25 cellular contexts compared by ENCODE assay signal in the genomic region with DNA sequence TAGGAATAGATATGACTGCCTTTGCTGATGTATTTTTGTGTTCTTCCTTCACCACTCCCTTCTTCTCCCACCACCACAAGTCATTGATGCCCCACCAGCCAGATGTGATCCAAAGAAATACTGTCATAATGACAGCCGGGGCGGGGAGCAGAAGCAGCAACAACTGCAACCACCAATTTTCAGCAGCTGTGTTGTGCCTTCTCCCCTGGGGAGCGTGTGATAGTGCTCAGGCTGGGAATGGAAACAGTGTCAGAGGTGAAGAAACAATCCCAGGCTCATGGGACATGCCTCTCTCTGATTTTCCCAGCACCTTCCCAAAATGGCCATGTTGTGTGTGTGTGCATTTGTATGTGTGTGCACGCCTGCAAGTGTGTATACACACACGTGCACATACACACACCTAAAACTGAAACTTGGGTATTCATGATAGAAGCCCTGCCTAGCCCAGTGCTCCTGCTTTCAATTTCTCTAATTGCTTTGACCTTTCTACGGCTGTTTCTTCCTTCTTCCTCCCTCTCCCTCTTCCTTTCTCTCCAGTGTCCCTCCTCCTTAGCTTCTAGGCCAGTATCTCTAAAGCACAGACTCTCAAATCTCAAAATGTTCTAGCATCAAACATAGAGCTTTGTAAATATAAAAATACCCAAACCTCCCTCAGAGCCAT.
DNase-seq lines count a peak whose midpoint lies in the region; ATAC-seq, FAIRE-seq and TF ChIP-seq lines count a peak whose summit lies in the region.
"Had no signal": no experiment of that assay in that cellular context is flagged by ENCODE, and none has a peak within 500 bp of the region (broad histone marks: within the 10 kb centered on the region; RNA-seq: fewer than 3 reads in every experiment).

No MANE protein-coding gene starts in this region.

- H3K23me2 ChIP-seq in H9 (ENCODE audit: insufficient read length, low read depth, low read length, poor library complexity, severe bottlenecking), result no peaks in the 10 kb centered on the region

- H2BK20ac ChIP-seq in H9 (ENCODE audit: low read depth, low read length, poor library complexity, severe bottlenecking), result no peak overlapping the region

- no peak overlapping the region for H2BK120ac ChIP-seq in H9 (ENCODE audit: low read depth, low read length, poor library complexity, severe bottlenecking)

- H3K36me3 Mint-ChIP-seq in H9 (ENCODE audit: insufficient read depth in 1 of 3, low read depth in 3 of 3), result no peaks in the 10 kb centered on the region
- H3K36me3 Mint-ChIP-seq: activated CD4-positive, alpha-beta memory T cell treated with anti-CD3 and anti-CD28 coated beads for 36 hours; stimulated activated memory B cell treated with anti-CD40 and anti-IgM and Interleukin-4, amounts not matched to agents 10 μg/mL and 1 μg/mL and 100 μg/mL, for 72 hours had no signal

- H3K9me3 ChIP-seq in right cardiac atrium (ENCODE audit: control insufficient read depth, low read length) (no peaks in the 10 kb centered on the region), parathyroid adenoma (ENCODE audit: control insufficient read depth, low read length) (no peaks in the 10 kb centered on the region), upper lobe of right lung (no peaks in the 10 kb centered on the region), H9 (ENCODE audit: control insufficient read depth, low read depth, low read length) (no peaks in the 10 kb centered on the region), pancreas (no peaks in the 10 kb centered on the region)
- H3K9me3 ChIP-seq: neutrophil, Peyer's patch, tibial nerve had no signal

- no peak overlapping the region for H4K91ac ChIP-seq in H9 (ENCODE audit: insufficient read length, low read depth, low read length)

- no peaks in the 10 kb centered on the region for H4K20me1 ChIP-seq in H9 (ENCODE audit: control insufficient read depth, insufficient read depth, insufficient read length)

- no peak overlapping the region for H3K4ac ChIP-seq in H9 (ENCODE audit: low read depth, low read length)

- H2AK5ac ChIP-seq in H9 (ENCODE audit: insufficient read length, low read length), result no peak overlapping the region

- H3K36me3 ChIP-seq in parathyroid adenoma (ENCODE audit: control insufficient read depth, insufficient read depth, low read length), result no peaks in the 10 kb centered on the region
- H3K36me3 ChIP-seq in upper lobe of right lung, result no peaks in the 10 kb centered on the region
- H3K36me3 ChIP-seq in pancreas, result no peaks in the 10 kb centered on the region
- H3K36me3 ChIP-seq: cardiac muscle cell, neutrophil, Peyer's patch, tibial nerve had no signal

- H3K23ac ChIP-seq in H9 (ENCODE audit: insufficient read length, low read depth, low read length), result no peak overlapping the region

- H2AFZ ChIP-seq in parathyroid adenoma (no peak overlapping the region), H9 (ENCODE audit: low read length) (no peak overlapping the region)
- H2AFZ ChIP-seq: GM23248 had no signal

- H3K27me3 ChIP-seq in right cardiac atrium (ENCODE audit: control insufficient read depth, insufficient read depth), result no peaks in the 10 kb centered on the region
- no peaks in the 10 kb centered on the region for H3K27me3 ChIP-seq in parathyroid adenoma (ENCODE audit: control insufficient read depth, insufficient read depth, low read length)
- no peaks in the 10 kb centered on the region for H3K27me3 ChIP-seq in upper lobe of right lung
- no peaks in the 10 kb centered on the region; the same call in 1 of the 2 replicates for H3K27me3 ChIP-seq in H9 (ENCODE audit: insufficient read depth, low read length)
- H3K27me3 ChIP-seq in pancreas, result peaks cover 0 to 5% (median 0%) of the 10 kb centered on the region in 4 donors
- H3K27me3 ChIP-seq: cardiac muscle cell, dorsolateral prefrontal cortex, Peyer's patch, tibial nerve had no signal

- 68% methylated on average over 6 of the region's 6 CpGs for WGBS in right cardiac atrium
- WGBS in H9 (ENCODE audit: extremely low coverage, insufficient read length, low lambda C conversion rate), result no CpG with 5 or more reads among the region's 6 CpGs
- WGBS in pancreas, 2 donors, result 68 to 76% methylated on average over 6 of the region's 6 CpGs

- peak in 1 of 2 donors; percentile 12 for ATAC-seq in right cardiac atrium
- no peak for ATAC-seq in upper lobe of right lung
- ATAC-seq in pancreas, result no peak
- ATAC-seq: GM12878; stimulated activated memory B cell treated with anti-CD40 and anti-IgM and Interleukin-4, amounts not matched to agents 10 μg/mL and 1 μg/mL and 100 μg/mL, for 72 hours had no signal

- H3K9ac ChIP-seq in parathyroid adenoma, result no peak overlapping the region
- no peak overlapping the region for H3K9ac ChIP-seq in H9 (ENCODE audit: extremely low read depth, insufficient read length, low read length)
- H3K9ac ChIP-seq: GM23248 had no signal

- no peaks in the 10 kb centered on the region for H3K9me3 Mint-ChIP-seq in H9
- H3K9me3 Mint-ChIP-seq: activated B cell treated with CpG ODN at 0.5 μM for 24 hours; activated CD4-positive, alpha-beta memory T cell treated with anti-CD3 and anti-CD28 coated beads for 36 hours; T-helper 2 cell treated with Interferon-gamma antibody and Interleukin-4, amounts not matched to agents 5 μg/mL and 100 μg/mL, for 36 hours had no signal

- H3K27ac ChIP-seq in caudate nucleus (ENCODE audit: low read depth, low read length), result peak overlapping the region; percentile 37
- H3K27ac ChIP-seq in right cardiac atrium (ENCODE audit: low read length), result peak overlapping the region; percentile 80
- H3K27ac ChIP-seq in parathyroid adenoma, result peak overlapping the region; percentile 77
- H3K27ac ChIP-seq in upper lobe of right lung, result peak overlapping the region; percentile 52
- no peak overlapping the region for H3K27ac ChIP-seq in H9 (ENCODE audit: insufficient read length, low read depth, low read length)
- H3K27ac ChIP-seq in pancreas, result no peak overlapping the region
- H3K27ac ChIP-seq: cardiac muscle cell, GM23248, neutrophil had no signal

- no peak overlapping the region for H2BK15ac ChIP-seq in H9 (ENCODE audit: low read depth, low read length)

- no peak overlapping the region for H2BK5ac ChIP-seq in H9 (ENCODE audit: insufficient read length, low read length)

- no peaks in the 10 kb centered on the region for H3K4me1 Mint-ChIP-seq in H9
- H3K4me1 Mint-ChIP-seq: activated B cell treated with CpG ODN at 0.5 μM for 24 hours had no signal

- H3K27me3 Mint-ChIP-seq in H9 (ENCODE audit: low read depth), result no peaks in the 10 kb centered on the region; the same call in 1 of the 2 replicates

- H3K18ac ChIP-seq in H9 (ENCODE audit: insufficient read length, low read depth, low read length), result no peak overlapping the region

- no peak overlapping the region for H2BK12ac ChIP-seq in H9 (ENCODE audit: insufficient read length, low read depth, low read length)

- no peak overlapping the region for H3K56ac ChIP-seq in H9 (ENCODE audit: insufficient read length, low read depth, low read length)

- no peaks in the 10 kb centered on the region for H3K79me2 ChIP-seq in parathyroid adenoma
- H3K79me2 ChIP-seq in H9 (ENCODE audit: insufficient read depth, low read length), result no peaks in the 10 kb centered on the region

- H3K4me1 ChIP-seq in right cardiac atrium (ENCODE audit: control insufficient read depth, insufficient read depth, low read length) (peaks cover 15% of the 10 kb centered on the region), parathyroid adenoma (no peaks in the 10 kb centered on the region), upper lobe of right lung (peaks cover 30% of the 10 kb centered on the region), H9 (ENCODE audit: insufficient read depth, low read length) (no peaks in the 10 kb centered on the region), pancreas (no peaks in the 10 kb centered on the region)

- DNase-seq in caudate nucleus (lab: John Stamatoyannopoulos, UW) (no peak), right cardiac atrium (no peak), upper lobe of right lung (no peak), HK-2 (ENCODE audit: unreplicated experiment) (no peak), NCI-H2196 treated with DMSO at 0.1 percent for 48 hours (lab: John Stamatoyannopoulos, UW; ENCODE audit: unreplicated experiment) (no peak), H9 (no peak), pancreas (no peak)
- DNase-seq: activated B cell treated with CpG ODN at 0.5 μM for 24 hours; activated CD4-positive, alpha-beta memory T cell treated with anti-CD3 and anti-CD28 coated beads for 36 hours; DMS79; dorsolateral prefrontal cortex; GM23248; KG1; kidney glomerular epithelial cell; MV-4-11; NCI-H1694; NCI-H446 had no signal

- H4K5ac ChIP-seq in H9 (ENCODE audit: insufficient read length, low read depth, low read length), result no peak overlapping the region

- no peaks in the 10 kb centered on the region for H3K79me1 ChIP-seq in H9 (ENCODE audit: insufficient read depth, low read depth, low read length, poor library complexity, severe bottlenecking)

- no peak overlapping the region for H4K8ac ChIP-seq in H9 (replicated peaks; ENCODE audit: insufficient read length, low read depth, low read length)

- intact Hi-C loops in right cardiac atrium (cut with DNase I), result no loop called here
- intact Hi-C loops in upper lobe of right lung (cut with DNase I), result no loop called here
- intact Hi-C loops in pancreas (cut with DNase I), result no loop called here

- no peak for FAIRE-seq in pancreas (lab: Jason Lieb, UNC)
- FAIRE-seq: GM12878 had no signal

- TF ChIP-seq CTCF in parathyroid adenoma (IDR thresholded peaks at IDR 0.05), result no peak
- TF ChIP-seq CTCF in upper lobe of right lung (IDR thresholded peaks at IDR 0.05), result no peak
- TF ChIP-seq CTCF in H9 (conservative IDR thresholded peaks at IDR 0.05), result no peak
- TF ChIP-seq CTCF in pancreas (IDR thresholded peaks at IDR 0.05), result no peak

- H3K4me3 ChIP-seq in right cardiac atrium (ENCODE audit: low read length) (no peak overlapping the region), parathyroid adenoma (ENCODE audit: low read depth, low read length) (no peak overlapping the region), upper lobe of right lung (no peak overlapping the region), pancreas (no peak overlapping the region)
- H3K4me3 ChIP-seq: cardiac muscle cell, dorsolateral prefrontal cortex, GM12878, GM23248, Peyer's patch, tibial nerve had no signal

- H3K4me2 ChIP-seq in parathyroid adenoma (ENCODE audit: low read length) (no peak overlapping the region), H9 (ENCODE audit: insufficient read depth, insufficient read length, low read length) (no peak overlapping the region)

- no peak overlapping the region for H3K4me3 Mint-ChIP-seq in H9
- H3K4me3 Mint-ChIP-seq: activated B cell treated with CpG ODN at 0.5 μM for 24 hours; activated CD4-positive, alpha-beta memory T cell treated with anti-CD3 and anti-CD28 coated beads for 36 hours; stimulated activated memory B cell treated with anti-CD40 and anti-IgM and Interleukin-4, amounts not matched to agents 10 μg/mL and 1 μg/mL and 100 μg/mL, for 72 hours; T-helper 2 cell treated with Interferon-gamma antibody and Interleukin-4, amounts not matched to agents 5 μg/mL and 100 μg/mL, for 36 hours had no signal

- H3T11ph ChIP-seq in H9 (ENCODE audit: low read length), result no peak overlapping the region

- no peak overlapping the region for H3K27ac Mint-ChIP-seq in H9
- H3K27ac Mint-ChIP-seq: activated B cell treated with CpG ODN at 0.5 μM for 24 hours; activated CD4-positive, alpha-beta memory T cell treated with anti-CD3 and anti-CD28 coated beads for 36 hours; stimulated activated memory B cell treated with anti-CD40 and anti-IgM and Interleukin-4, amounts not matched to agents 10 μg/mL and 1 μg/mL and 100 μg/mL, for 72 hours; T-helper 2 cell treated with Interferon-gamma antibody and Interleukin-4, amounts not matched to agents 5 μg/mL and 100 μg/mL, for 36 hours had no signal

- H3K14ac ChIP-seq in H9 (ENCODE audit: insufficient read depth, low read length), result no peak overlapping the region

Comparison
In these comparisons a context has a peak if more than half of its experiments do, and no peak if none do; other contexts are left out.
1. H3K27ac ChIP-seq: peak in caudate nucleus (single experiment), right cardiac atrium (single experiment), parathyroid adenoma (single experiment) and upper lobe of right lung (single experiment); none in H9 (single experiment) and pancreas (0 of 4).